13 cellular contexts compared by ENCODE assay signal in genomic region chr17:77148959-77149510, GRCh38. TPM values are rescaled to one million over a fixed set of nuclear protein-coding genes. Genes with fewer than 3 reads are reported as not detected.
DNase-seq lines count a peak whose midpoint lies in the region; ATAC-seq and TF ChIP-seq lines count a peak whose summit lies in the region.
"Had no signal": no experiment of that assay in that cellular context is flagged by ENCODE, and none has a peak within 500 bp of the region (broad histone marks: within the 10 kb centered on the region; RNA-seq: fewer than 3 reads in every experiment).

No MANE protein-coding gene starts in this region.

- peak overlapping the region in 58 of 59 donors; percentile 31 to 99 (median 93) for H3K27ac ChIP-seq in dorsolateral prefrontal cortex
- H3K27ac ChIP-seq in naive thymus-derived CD4-positive, alpha-beta T cell (ENCODE audit: low read depth, low read length), result no peak overlapping the region
- H3K27ac ChIP-seq in thyroid gland, result peak overlapping the region; percentile 94 to 98 (median 96)
- no peak overlapping the region for H3K27ac ChIP-seq in GM23338 (ENCODE audit: low read depth)

- CTCF ChIA-PET in activated CD8-positive, alpha-beta memory T cell treated with anti-CD3 and anti-CD28 coated beads, Interleukin-2, amount 10 ng/mL, durations not matched to agents 7 days and 5 days (lab: Charles Lee), result interaction anchor here (1.5 kb wide), 1 partner anchor 83 kb away, joined by 3 read pairs; no protein-coding TSS in a partner anchor
- CTCF ChIA-PET in naive thymus-derived CD4-positive, alpha-beta T cell (lab: Charles Lee), result no interaction called here

- TF ChIP-seq POLR2A in thyroid gland (IDR thresholded peaks at IDR 0.05) (no peak), lower leg skin (IDR thresholded peaks at IDR 0.05) (no peak)

- intact Hi-C loops in dorsolateral prefrontal cortex (cut with DNase I), result loop anchor here in 1 of 2 donors (5.0 kb wide), 1 partner anchor 33 kb away; no protein-coding TSS in a partner anchor
- intact Hi-C loops in naive thymus-derived CD4-positive, alpha-beta T cell (cut with micrococcal nuclease), result loop anchor here in 1 of 2 donors (5.0 kb wide), 1 partner anchor 38 kb away; no protein-coding TSS in a partner anchor
- intact Hi-C loops in thyroid gland (cut with DNase I), result no loop called here
- intact Hi-C loops in lower leg skin (cut with DNase I; ENCODE audit: low total_unique reads), result no loop called here

- peaks cover 0 to 2% of the 10 kb centered on the region in 2 donors for H3K4me1 ChIP-seq in naive thymus-derived CD4-positive, alpha-beta T cell (ENCODE audit: control insufficient read depth in 2 of 2, insufficient read depth in 2 of 2, low read length in 2 of 2)
- H3K4me1 ChIP-seq in thyroid gland, result peaks cover 57 to 82% of the 10 kb centered on the region in 2 donors
- H3K4me1 ChIP-seq in GM23338 (ENCODE audit: insufficient read depth), result peaks cover 31% of the 10 kb centered on the region

- no peak overlapping the region for H2AFZ ChIP-seq in GM23338

- 0 out of 2 replicates have a peak, but pooled peaks cover 4% of the 10 kb centered on the region for H3F3A ChIP-seq in GM23338 (replicated peaks; ENCODE audit: low read depth)

- no peaks in the 10 kb centered on the region for H3K9me2 ChIP-seq in GM23338 (ENCODE audit: insufficient read depth)

- POLR2A ChIA-PET in naive thymus-derived CD4-positive, alpha-beta T cell (lab: Charles Lee), result no interaction called here

- H3K9me3 Mint-ChIP-seq in activated CD8-positive, alpha-beta memory T cell treated with anti-CD3 and anti-CD28 coated beads, Interleukin-2, amount 10 ng/mL, durations not matched to agents 7 days and 5 days (ENCODE audit: low read depth), result no peaks in the 10 kb centered on the region
- no peaks in the 10 kb centered on the region for H3K9me3 Mint-ChIP-seq in naive thymus-derived CD4-positive, alpha-beta T cell
- H3K9me3 Mint-ChIP-seq in GM23338, result no peaks in the 10 kb centered on the region

- peak overlapping the region; percentile 20 for H3K27ac Mint-ChIP-seq in activated CD8-positive, alpha-beta memory T cell treated with anti-CD3 and anti-CD28 coated beads, Interleukin-2, amount 10 ng/mL, durations not matched to agents 7 days and 5 days
- H3K27ac Mint-ChIP-seq in naive thymus-derived CD4-positive, alpha-beta T cell, result peak overlapping the region in 6 of 9 donors; percentile 5 to 65 (median 50)
- H3K27ac Mint-ChIP-seq in GM23338, result no peak overlapping the region
- H3K27ac Mint-ChIP-seq: progenitor cell of endocrine pancreas had no signal

- H3K79me2 ChIP-seq in GM23338 (replicated peaks; ENCODE audit: insufficient read depth), result peaks cover 59% of the 10 kb centered on the region

- H3K4me2 ChIP-seq in GM23338, result no peak overlapping the region

- peaks cover 0 to 19% (median 6%) of the 10 kb centered on the region in 3 experiments for H3K36me3 ChIP-seq in naive thymus-derived CD4-positive, alpha-beta T cell (ENCODE audit: control insufficient read depth in 2 of 3, insufficient read depth in 3 of 3, low read length in 3 of 3)
- H3K36me3 ChIP-seq in thyroid gland (peaks cover 6 to 11% of the 10 kb centered on the region in 2 donors), GM23338 (ENCODE audit: insufficient read depth) (0 out of 2 replicates have a peak, but pooled peaks cover 4% of the 10 kb centered on the region)

- H3K27me3 Mint-ChIP-seq in activated CD8-positive, alpha-beta memory T cell treated with anti-CD3 and anti-CD28 coated beads, Interleukin-2, amount 10 ng/mL, durations not matched to agents 7 days and 5 days, result no peaks in the 10 kb centered on the region
- H3K27me3 Mint-ChIP-seq in naive thymus-derived CD4-positive, alpha-beta T cell, result no peaks in the 10 kb centered on the region
- peaks cover 13% of the 10 kb centered on the region for H3K27me3 Mint-ChIP-seq in GM23338 (ENCODE audit: insufficient read depth, low read depth, poor library complexity)
- H3K27me3 Mint-ChIP-seq: progenitor cell of endocrine pancreas had no signal

- H3K9me3 ChIP-seq in naive thymus-derived CD4-positive, alpha-beta T cell (ENCODE audit: control insufficient read depth in 2 of 3, low read length in 3 of 3), result no peaks in the 10 kb centered on the region
- no peaks in the 10 kb centered on the region for H3K9me3 ChIP-seq in thyroid gland

- H3K36me3 Mint-ChIP-seq in activated CD8-positive, alpha-beta memory T cell treated with anti-CD3 and anti-CD28 coated beads, Interleukin-2, amount 10 ng/mL, durations not matched to agents 7 days and 5 days, result peaks cover 59% of the 10 kb centered on the region
- peaks cover 10 to 48% (median 41%) of the 10 kb centered on the region in 5 donors for H3K36me3 Mint-ChIP-seq in naive thymus-derived CD4-positive, alpha-beta T cell
- H3K36me3 Mint-ChIP-seq in GM23338 (ENCODE audit: low read depth), result no peaks in the 10 kb centered on the region; the same call in 2 of the 3 replicates

- TF ChIP-seq CTCF in dorsolateral prefrontal cortex (IDR thresholded peaks at IDR 0.05 in 54 of 56, conservative IDR thresholded peaks at IDR 0.05 in 2 of 56; ENCODE audit: low read depth in 1 of 56, partially characterized antibody in 56 of 56) (no peak), thyroid gland (IDR thresholded peaks at IDR 0.05) (no peak), GM23338 (conservative IDR thresholded peaks at IDR 0.05; ENCODE audit: low read depth in 2 of 2) (no peak), lower leg skin (IDR thresholded peaks at IDR 0.05) (no peak)

- no peak overlapping the region for H3K4me3 Mint-ChIP-seq in activated CD8-positive, alpha-beta memory T cell treated with anti-CD3 and anti-CD28 coated beads, Interleukin-2, amount 10 ng/mL, durations not matched to agents 7 days and 5 days
- H3K4me3 Mint-ChIP-seq in naive thymus-derived CD4-positive, alpha-beta T cell, result no peak overlapping the region
- no peak overlapping the region for H3K4me3 Mint-ChIP-seq in GM23338

- 53% methylated on average over 10 of the region's 10 CpGs for WGBS in thyroid gland, 2 donors
- 77 to 80% methylated on average over 10 of the region's 10 CpGs for WGBS in lower leg skin, 2 donors

- peaks cover 24% of the 10 kb centered on the region for H4K20me1 ChIP-seq in GM23338 (replicated peaks; ENCODE audit: insufficient read depth)

- no peak for DNase-seq in activated CD8-positive, alpha-beta memory T cell treated with anti-CD3 and anti-CD28 coated beads, Interleukin-2, amount 10 ng/mL, durations not matched to agents 7 days and 5 days
- DNase-seq in activated CD8-positive, alpha-beta memory T cell treated with anti-CD3 and anti-CD28 coated beads, Interleukin-2, amount 50 U/mL, for 4 hours, result no peak
- DNase-seq in dorsolateral prefrontal cortex, result no peak
- DNase-seq in naive thymus-derived CD4-positive, alpha-beta T cell, result no peak
- peak; percentile 62 to 75 for DNase-seq in thyroid gland
- no peak for DNase-seq in GM23338 (ENCODE audit: low spot score)
- DNase-seq in stimulated activated naive CD4-positive, alpha-beta T cell (lab: John Stamatoyannopoulos, UW), result no peak
- no peak for DNase-seq in lower leg skin (ENCODE audit: low spot score in 2 of 2)
- DNase-seq: amniotic stem cell, Calu3, NCI-H226 had no signal

- H3K27me3 ChIP-seq in dorsolateral prefrontal cortex (no peaks in the 10 kb centered on the region), thyroid gland (no peaks in the 10 kb centered on the region), GM23338 (ENCODE audit: insufficient read depth) (no peaks in the 10 kb centered on the region)
- no peaks in the 10 kb centered on the region for H3K27me3 ChIP-seq in naive thymus-derived CD4-positive, alpha-beta T cell (ENCODE audit: control insufficient read depth in 2 of 2, insufficient read depth in 2 of 2, low read length in 2 of 2)

- peaks cover 65% of the 10 kb centered on the region for H3K4me1 Mint-ChIP-seq in activated CD8-positive, alpha-beta memory T cell treated with anti-CD3 and anti-CD28 coated beads, Interleukin-2, amount 10 ng/mL, durations not matched to agents 7 days and 5 days
- H3K4me1 Mint-ChIP-seq in naive thymus-derived CD4-positive, alpha-beta T cell, result peaks cover 30 to 68% (median 63%) of the 10 kb centered on the region in 7 donors
- peaks cover 37% of the 10 kb centered on the region for H3K4me1 Mint-ChIP-seq in GM23338

- H3K4me3 ChIP-seq in dorsolateral prefrontal cortex, result peak overlapping the region in 25 of 59 donors; percentile 2 to 95 (median 20)
- no peak overlapping the region for H3K4me3 ChIP-seq in naive thymus-derived CD4-positive, alpha-beta T cell (ENCODE audit: low read length)
- H3K4me3 ChIP-seq in thyroid gland (replicated peaks in 1 of 3), result peak overlapping the region in 1 of 3 donors; percentile 12
- no peak overlapping the region for H3K4me3 ChIP-seq in GM23338
- H3K4me3 ChIP-seq in lower leg skin (ENCODE audit: low read depth, poor library complexity, severe bottlenecking), result no peak overlapping the region

- ATAC-seq in activated CD8-positive, alpha-beta memory T cell treated with anti-CD3 and anti-CD28 coated beads, Interleukin-2, amount 10 ng/mL, durations not matched to agents 7 days and 5 days, result no peak
- no peak for ATAC-seq in naive thymus-derived CD4-positive, alpha-beta T cell
- no peak for ATAC-seq in GM23338
- ATAC-seq: SK-N-SH treated with all-trans-retinoic acid at 6 μM for 48 hours had no signal

TF ChIP-seq in GM23338, 12 proteins besides CTCF, POLR2A, EP300 and RAD21:
- no peak for TF ChIP-seq ZNF114 (CRISPR knock-in tag; IDR thresholded peaks at IDR 0.05)
TF ChIP-seq in GM23338: peak in this region for 0.

RNA-seq across cellular contexts. Expression of gene SEC14L1, which starts 8.3 kb away (rescaled TPM):
- 100 to 1,000 TPM in 1 of 2 experiments, 10 to 100 TPM in 1; 98.5 to 146 TPM for total RNA-seq in activated CD8-positive, alpha-beta memory T cell treated with anti-CD3 and anti-CD28 coated beads, Interleukin-2, amount 10 ng/mL, durations not matched to agents 7 days and 5 days
- 100 to 1,000 TPM in 117 of 120 experiments, 10 to 100 TPM in 3; 93.3 to 297 (median 156) TPM for total RNA-seq in dorsolateral prefrontal cortex
- 100 to 1,000 TPM in 1 of 5 experiments, 10 to 100 TPM in 4; 25.0 to 103 (median 77.3) TPM for total RNA-seq in naive thymus-derived CD4-positive, alpha-beta T cell
- 1 to 10 TPM; 7.0 to 10.0 TPM for polyA plus RNA-seq in naive thymus-derived CD4-positive, alpha-beta T cell
- 100 to 1,000 TPM in 2 of 4 donors, 10 to 100 TPM in 2; 57.6 to 287 (median 102) TPM for total RNA-seq in thyroid gland
- total RNA-seq in GM23338 (2014; rRNA removed; shearing (Covaris generic)), result 54.8 and 81.8 TPM in 2 replicates
- polyA plus RNA-seq in GM23338 (2016; fragmentation: Nextera tagmentation; extraction: Ambion mirVana), result 26.8 and 32.3 TPM in 2 replicates
- 10 to 100 TPM; 19.1 to 59.5 (median 46.3) TPM for total RNA-seq in lower leg skin

Comparison
In these comparisons a context has a peak if more than half of its experiments do, and no peak if none do; other contexts are left out.
1. DNase-seq: peak in thyroid gland (2 of 2); none in activated CD8-positive, alpha-beta memory T cell treated with anti-CD3 and anti-CD28 coated beads, Interleukin-2, amount 10 ng/mL, durations not matched to agents 7 days and 5 days (single experiment), activated CD8-positive, alpha-beta memory T cell treated with anti-CD3 and anti-CD28 coated beads, Interleukin-2, amount 50 U/mL, for 4 hours (single experiment), dorsolateral prefrontal cortex (0 of 10), naive thymus-derived CD4-positive, alpha-beta T cell (0 of 9), GM23338 (single experiment), stimulated activated naive CD4-positive, alpha-beta T cell (0 of 6) and lower leg skin (0 of 2).
2. H3K27ac ChIP-seq: peak in dorsolateral prefrontal cortex (58 of 59) and thyroid gland (3 of 3); none in naive thymus-derived CD4-positive, alpha-beta T cell (single experiment) and GM23338 (single experiment).